8 cellular contexts compared by ENCODE assay signal in genomic region chr1:40709100-40709801, GRCh38. TPM values are rescaled to one million over a fixed set of nuclear protein-coding genes. Genes with fewer than 3 reads are reported as not detected.
DNase-seq lines count a peak whose midpoint lies in the region; ATAC-seq, FAIRE-seq and TF ChIP-seq lines count a peak whose summit lies in the region.

No MANE protein-coding gene starts in this region.

- H2BK120ac ChIP-seq in mesendoderm (ENCODE audit: low read depth, low read length): peak overlapping the region; percentile 35

- WGBS in mesendoderm (ENCODE audit: extremely low coverage, insufficient coverage, low lambda C conversion rate): no CpG with 5 or more reads among the region's 10 CpGs

- no peak overlapping the region for H3K27ac ChIP-seq in mesendoderm (ENCODE audit: low read depth, low read length)

- H2BK5ac ChIP-seq in mesendoderm (ENCODE audit: low read length): no peak overlapping the region

- no peaks in the 10 kb centered on the region for H3K27me3 ChIP-seq in mesendoderm (ENCODE audit: insufficient read depth, low read length, poor library complexity)

- H3K56ac ChIP-seq in mesendoderm (ENCODE audit: low read length): peak overlapping the region; percentile 83

- peak overlapping the region; percentile 94 for H3K4me2 ChIP-seq in mesendoderm (ENCODE audit: low read length)

- H3K4me1 Mint-ChIP-seq in CD14-positive monocyte: peaks cover 60% of the 10 kb centered on the region

- DNase-seq in CD14-positive monocyte (ENCODE audit: low spot score): peak; percentile 61
- peak; percentile 73 for DNase-seq in NK-92 treated with Interleukin-12 subunit alpha and Interleukin-12 subunit beta, amount 100 ng/mL, for 24 hours (lab: John Stamatoyannopoulos, UW)
- peak; percentile 47 for DNase-seq in activated CD8-positive, alpha-beta memory T cell treated with anti-CD3 and anti-CD28 coated beads, Interleukin-2, amount 50 U/mL, for 1 hour (ENCODE audit: extremely low read depth)
- DNase-seq in mesendoderm: peak; percentile 99
- DNase-seq in stimulated activated CD8-positive, alpha-beta memory T cell treated with anti-CD3 and anti-CD28 coated beads, Interleukin-15, amount 100 ng/mL, for 1 hour (ENCODE audit: low read depth): peak; percentile 53

- H3K27ac Mint-ChIP-seq in CD14-positive monocyte: peak overlapping the region; percentile 84 to 93 (median 89)

- H3K27me3 Mint-ChIP-seq in CD14-positive monocyte (ENCODE audit: low read depth in 3 of 3): no peaks in the 10 kb centered on the region

- H3K36me3 ChIP-seq in mesendoderm (ENCODE audit: control insufficient read depth, insufficient read depth, low read length): no peaks in the 10 kb centered on the region

- H3K4me1 ChIP-seq in mesendoderm (ENCODE audit: control insufficient read depth, low read depth, low read length): no peaks in the 10 kb centered on the region

- H4K8ac ChIP-seq in mesendoderm (ENCODE audit: low read depth, low read length): no peak overlapping the region

- no peak overlapping the region for H3K23ac ChIP-seq in mesendoderm (ENCODE audit: low read length)

- peaks cover 7 to 14% of the 10 kb centered on the region in 2 donors for H3K36me3 Mint-ChIP-seq in CD14-positive monocyte

- peak overlapping the region; percentile 62 for H3K4ac ChIP-seq in mesendoderm (ENCODE audit: low read depth, low read length)

- peak overlapping the region; percentile 82 to 88 for H3K4me3 Mint-ChIP-seq in CD14-positive monocyte

- H3K9me3 Mint-ChIP-seq in CD14-positive monocyte: no peaks in the 10 kb centered on the region

- peak; percentile 91 for FAIRE-seq in endometrium (lab: Jason Lieb, UNC)

- H2BK15ac ChIP-seq in mesendoderm (replicated peaks; ENCODE audit: low read depth): no peak overlapping the region

- peak overlapping the region; percentile 80 for H3K9ac ChIP-seq in mesendoderm (ENCODE audit: low read length)

- H4K5ac ChIP-seq in mesendoderm (ENCODE audit: low read length): peak overlapping the region; percentile 23

- no peak overlapping the region for H2AK5ac ChIP-seq in mesendoderm (ENCODE audit: low read length)

- H3K79me2 ChIP-seq in mesendoderm (ENCODE audit: control insufficient read depth, insufficient read depth, low read length): peaks cover 33% of the 10 kb centered on the region

- H3K4me3 ChIP-seq in mesendoderm (ENCODE audit: low read length): peak overlapping the region; percentile 73

- peak; percentile 87 for ATAC-seq in GM19452 (IDR thresholded peaks at IDR 0.05; ENCODE audit: unreplicated experiment)
- peak; percentile 83 for ATAC-seq in HG03571 (IDR thresholded peaks at IDR 0.05; ENCODE audit: unreplicated experiment)

- H3K18ac ChIP-seq in mesendoderm (ENCODE audit: low read length): peak overlapping the region; percentile 92

- intact Hi-C loops in CD14-positive monocyte (cut with micrococcal nuclease): no loop called here

- H3K79me1 ChIP-seq in mesendoderm (ENCODE audit: low read length): peaks cover 3% of the 10 kb centered on the region

- no peak for TF ChIP-seq CTCF in CD14-positive monocyte (IDR thresholded peaks at IDR 0.05)

RNA-seq across cellular contexts. Expression of gene NFYC, which starts 17.7 kb away (rescaled TPM):
- polyA plus RNA-seq in CD14-positive monocyte: 10 to 100 TPM; 61.2 to 68.2 TPM
- 60.3 TPM for polyA plus RNA-seq in mesendoderm (2013, experiment 1 of 2)
- polyA plus RNA-seq in mesendoderm (2013, experiment 2 of 2): 58.2 TPM

RNA-seq across cellular contexts. Expression of gene RIMS3, which starts 43.8 kb away (rescaled TPM):
- under 1 TPM; 0.15 to 0.26 TPM for polyA plus RNA-seq in CD14-positive monocyte
- 2.9 TPM for polyA plus RNA-seq in mesendoderm (2013, experiment 1 of 2)
- polyA plus RNA-seq in mesendoderm (2013, experiment 2 of 2): 2.7 TPM

Comparison
In these comparisons a context has a peak if more than half of its experiments do, and no peak if none do; other contexts are left out.
1. DNase-seq: peak in every context shown above with its lines; median percentile 99 in mesendoderm; 73 in NK-92 treated with Interleukin-12 subunit alpha and Interleukin-12 subunit beta, amount 100 ng/mL, for 24 hours; 61 in CD14-positive monocyte; 53 in stimulated activated CD8-positive, alpha-beta memory T cell treated with anti-CD3 and anti-CD28 coated beads, Interleukin-15, amount 100 ng/mL, for 1 hour; 47 in activated CD8-positive, alpha-beta memory T cell treated with anti-CD3 and anti-CD28 coated beads, Interleukin-2, amount 50 U/mL, for 1 hour.